8 cellular contexts compared by ENCODE assay signal in the genomic region with DNA sequence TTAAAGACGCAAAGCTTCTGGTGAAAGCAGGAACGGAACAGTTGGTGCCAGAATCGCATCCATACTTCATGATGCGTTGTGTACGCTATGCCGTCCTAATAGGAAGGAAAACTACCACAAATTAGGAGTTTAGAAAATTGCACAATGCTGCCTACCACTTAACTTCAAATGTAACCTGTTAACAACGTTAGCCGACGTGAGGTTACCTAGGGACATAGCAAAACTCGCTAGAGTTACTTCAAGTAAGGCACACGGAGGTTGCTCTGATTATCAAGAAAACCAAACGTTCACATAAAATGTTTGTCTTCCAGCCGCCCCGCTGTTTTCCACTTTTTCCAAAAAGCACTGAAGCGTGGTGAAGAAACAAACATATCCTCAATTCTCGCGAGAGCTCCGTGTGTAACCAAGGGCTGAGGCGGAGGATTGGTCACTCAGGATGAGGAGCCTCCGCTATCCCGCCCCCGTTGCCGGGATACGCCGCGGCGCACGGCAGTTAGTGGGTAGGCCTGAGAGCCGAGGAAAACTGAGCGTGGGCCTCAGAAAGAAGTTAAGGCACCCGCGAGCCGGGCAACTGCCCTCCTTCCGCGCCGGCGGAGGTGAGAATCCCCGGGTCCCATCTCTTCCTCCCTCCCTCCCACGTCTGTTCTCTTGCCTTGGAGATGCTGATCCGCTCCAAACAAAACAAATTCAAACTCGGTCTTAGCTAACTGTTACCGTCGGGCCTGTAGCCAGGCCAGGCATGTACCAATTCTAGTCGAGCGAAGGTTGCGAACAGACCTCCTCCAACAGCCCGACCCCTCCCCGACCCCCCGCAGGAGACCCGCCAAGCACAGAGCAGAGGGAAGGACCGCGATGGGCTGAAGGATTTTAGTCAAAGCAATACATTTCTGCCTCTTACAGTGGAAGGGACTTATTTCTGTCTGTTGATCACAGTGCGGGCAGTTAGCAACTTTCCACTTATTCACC. TPM values are rescaled to one million over a fixed set of nuclear protein-coding genes. Genes with fewer than 3 reads are reported as not detected.
A peak's percentile ranks its signal among the peaks of the same experiment; 100 is the strongest.
DNase-seq lines count a peak whose midpoint lies in the region; ATAC-seq and TF ChIP-seq lines count a peak whose summit lies in the region.

IFT74 (plus strand) TSS at position 492 of the 966 bp plus-strand sequence. CDS start 5,556 bp downstream, outside the sequence.

- H3K27ac ChIP-seq in dorsolateral prefrontal cortex (peak within 1 kb of the TSS; percentile 60 to 96 (median 90)), liver (ENCODE audit: low read depth in 1 of 2, low read length in 2 of 2) (peak within 1 kb of the TSS; percentile 63 to 74)

- H3K36me3 ChIP-seq in liver (ENCODE audit: control insufficient read depth in 4 of 4, insufficient read depth in 3 of 4, low read depth in 1 of 4, low read length in 3 of 4), result no peaks in the 10 kb centered on the region

- peak in 1 of 2 donors; percentile 22 for TF ChIP-seq RAD21 in liver (IDR thresholded peaks at IDR 0.05)

- ATAC-seq in GM19351 (IDR thresholded peaks at IDR 0.05; ENCODE audit: unreplicated experiment) (peak; percentile 92), HG03520 (IDR thresholded peaks at IDR 0.05; ENCODE audit: unreplicated experiment) (peak; percentile 100)

- peak; percentile 55 to 97 (median 89) for DNase-seq in C1 segment of cervical spinal cord (lab: John Stamatoyannopoulos, UW)
- peak; percentile 99 for DNase-seq in NCI-H748 (lab: John Stamatoyannopoulos, UW; ENCODE audit: unreplicated experiment)
- peak; percentile 95 for DNase-seq in activated CD4-positive, alpha-beta memory T cell treated with anti-CD3 and anti-CD28 coated beads, Interleukin-2, amount 10 ng/mL, durations not matched to agents 7 days and 5 days
- peak; percentile 92 to 99 (median 98) for DNase-seq in dorsolateral prefrontal cortex
- peak; percentile 92 for DNase-seq in stimulated activated CD4-positive, alpha-beta T cell treated with anti-CD3 and anti-CD28 coated beads, Interleukin-4, amount 100 ng/mL, for 1 hour

- H3K27ac Mint-ChIP-seq in activated CD4-positive, alpha-beta memory T cell treated with anti-CD3 and anti-CD28 coated beads, Interleukin-2, amount 10 ng/mL, durations not matched to agents 7 days and 5 days, result peak within 1 kb of the TSS; percentile 90

- POLR2A ChIA-PET in activated CD4-positive, alpha-beta memory T cell treated with anti-CD3 and anti-CD28 coated beads, Interleukin-2, amount 10 ng/mL, durations not matched to agents 7 days and 5 days (lab: Charles Lee), result interaction anchor here (0.6 to 4.7 kb wide), 7 partner anchors 9 to 64 kb away, joined by 3 to 73 read pairs (median 4); partner anchors contain the start of genes CAAP1 and PLAA

- under 1% methylated on average over 53 of the region's 53 CpGs for WGBS in liver

- no peaks in the 10 kb centered on the region for H3K9me3 ChIP-seq in liver (ENCODE audit: control insufficient read depth in 4 of 4, low read length in 3 of 4)

- peak within 1 kb of the TSS; percentile 85 for H3K4me3 Mint-ChIP-seq in activated CD4-positive, alpha-beta memory T cell treated with anti-CD3 and anti-CD28 coated beads, Interleukin-2, amount 10 ng/mL, durations not matched to agents 7 days and 5 days

- no peaks in the 10 kb centered on the region for H3K36me3 Mint-ChIP-seq in activated CD4-positive, alpha-beta memory T cell treated with anti-CD3 and anti-CD28 coated beads, Interleukin-2, amount 10 ng/mL, durations not matched to agents 7 days and 5 days (ENCODE audit: low read depth)

- no peaks in the 10 kb centered on the region for H3K27me3 ChIP-seq in dorsolateral prefrontal cortex
- no peaks in the 10 kb centered on the region for H3K27me3 ChIP-seq in liver (ENCODE audit: control insufficient read depth in 4 of 4, insufficient read depth in 4 of 4, low read length in 3 of 4)

- peaks cover 0 to 14% (median 3%) of the 10 kb centered on the region in 4 donors for H3K4me1 ChIP-seq in liver (ENCODE audit: control insufficient read depth in 4 of 4, insufficient read depth in 4 of 4, low read length in 3 of 4)

- no peaks in the 10 kb centered on the region for H3K27me3 Mint-ChIP-seq in activated CD4-positive, alpha-beta memory T cell treated with anti-CD3 and anti-CD28 coated beads, Interleukin-2, amount 10 ng/mL, durations not matched to agents 7 days and 5 days

- peak in 15 of 56 donors; percentile 6 to 42 (median 18) for TF ChIP-seq CTCF in dorsolateral prefrontal cortex (IDR thresholded peaks at IDR 0.05 in 54 of 56, conservative IDR thresholded peaks at IDR 0.05 in 2 of 56; ENCODE audit: low read depth in 1 of 56, partially characterized antibody in 56 of 56)
- no peak for TF ChIP-seq CTCF in liver (IDR thresholded peaks at IDR 0.05; ENCODE audit: low read depth, low read length, missing input control)

- H3K9me3 Mint-ChIP-seq in activated CD4-positive, alpha-beta memory T cell treated with anti-CD3 and anti-CD28 coated beads, Interleukin-2, amount 10 ng/mL, durations not matched to agents 7 days and 5 days, result no peaks in the 10 kb centered on the region

- intact Hi-C loops in dorsolateral prefrontal cortex (cut with DNase I), result loop anchor here (1.0 kb wide), 1 partner anchor 9 kb away; the partner anchor contains the start of gene PLAA (in 2 of the 2)

- H3K9ac ChIP-seq in liver (ENCODE audit: low read depth in 1 of 2, low read length in 2 of 2), result peak within 1 kb of the TSS; percentile 65 to 70

- H3K4me1 Mint-ChIP-seq in activated CD4-positive, alpha-beta memory T cell treated with anti-CD3 and anti-CD28 coated beads, Interleukin-2, amount 10 ng/mL, durations not matched to agents 7 days and 5 days, result peaks cover 45% of the 10 kb centered on the region

- CTCF ChIA-PET in activated CD4-positive, alpha-beta memory T cell treated with anti-CD3 and anti-CD28 coated beads, Interleukin-2, amount 10 ng/mL, durations not matched to agents 7 days and 5 days (lab: Charles Lee), result interaction anchor here (0.6 to 1.7 kb wide), 4 partner anchors 9 to 76 kb away, joined by 3 to 7 read pairs (median 4); partner anchors contain the start of gene PLAA

- H3K4me3 ChIP-seq in dorsolateral prefrontal cortex (peak within 1 kb of the TSS; percentile 59 to 94 (median 74)), liver (ENCODE audit: low read depth in 1 of 3, low read length in 3 of 3) (peak within 1 kb of the TSS; percentile 50 to 75 (median 55))

TF ChIP-seq in liver, 16 proteins besides CTCF, POLR2A, EP300 and RAD21 (continues in another document):
- TF ChIP-seq, protein P1, sequence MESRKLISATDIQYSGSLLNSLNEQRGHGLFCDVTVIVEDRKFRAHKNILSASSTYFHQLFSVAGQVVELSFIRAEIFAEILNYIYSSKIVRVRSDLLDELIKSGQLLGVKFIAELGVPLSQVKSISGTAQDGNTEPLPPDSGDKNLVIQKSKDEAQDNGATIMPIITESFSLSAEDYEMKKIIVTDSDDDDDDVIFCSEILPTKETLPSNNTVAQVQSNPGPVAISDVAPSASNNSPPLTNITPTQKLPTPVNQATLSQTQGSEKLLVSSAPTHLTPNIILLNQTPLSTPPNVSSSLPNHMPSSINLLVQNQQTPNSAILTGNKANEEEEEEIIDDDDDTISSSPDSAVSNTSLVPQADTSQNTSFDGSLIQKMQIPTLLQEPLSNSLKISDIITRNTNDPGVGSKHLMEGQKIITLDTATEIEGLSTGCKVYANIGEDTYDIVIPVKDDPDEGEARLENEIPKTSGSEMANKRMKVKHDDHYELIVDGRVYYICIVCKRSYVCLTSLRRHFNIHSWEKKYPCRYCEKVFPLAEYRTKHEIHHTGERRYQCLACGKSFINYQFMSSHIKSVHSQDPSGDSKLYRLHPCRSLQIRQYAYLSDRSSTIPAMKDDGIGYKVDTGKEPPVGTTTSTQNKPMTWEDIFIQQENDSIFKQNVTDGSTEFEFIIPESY (IDR thresholded peaks at IDR 0.05), result peak; percentile 99
- TF ChIP-seq FOXA2 (IDR thresholded peaks at IDR 0.05), result peak; percentile 60
- TF ChIP-seq SP1 (IDR thresholded peaks at IDR 0.05), result peak; percentile 64
- peak in 1 of 2 donors; percentile 51 for TF ChIP-seq RXRA (IDR thresholded peaks at IDR 0.05)
- TF ChIP-seq, protein P2, sequence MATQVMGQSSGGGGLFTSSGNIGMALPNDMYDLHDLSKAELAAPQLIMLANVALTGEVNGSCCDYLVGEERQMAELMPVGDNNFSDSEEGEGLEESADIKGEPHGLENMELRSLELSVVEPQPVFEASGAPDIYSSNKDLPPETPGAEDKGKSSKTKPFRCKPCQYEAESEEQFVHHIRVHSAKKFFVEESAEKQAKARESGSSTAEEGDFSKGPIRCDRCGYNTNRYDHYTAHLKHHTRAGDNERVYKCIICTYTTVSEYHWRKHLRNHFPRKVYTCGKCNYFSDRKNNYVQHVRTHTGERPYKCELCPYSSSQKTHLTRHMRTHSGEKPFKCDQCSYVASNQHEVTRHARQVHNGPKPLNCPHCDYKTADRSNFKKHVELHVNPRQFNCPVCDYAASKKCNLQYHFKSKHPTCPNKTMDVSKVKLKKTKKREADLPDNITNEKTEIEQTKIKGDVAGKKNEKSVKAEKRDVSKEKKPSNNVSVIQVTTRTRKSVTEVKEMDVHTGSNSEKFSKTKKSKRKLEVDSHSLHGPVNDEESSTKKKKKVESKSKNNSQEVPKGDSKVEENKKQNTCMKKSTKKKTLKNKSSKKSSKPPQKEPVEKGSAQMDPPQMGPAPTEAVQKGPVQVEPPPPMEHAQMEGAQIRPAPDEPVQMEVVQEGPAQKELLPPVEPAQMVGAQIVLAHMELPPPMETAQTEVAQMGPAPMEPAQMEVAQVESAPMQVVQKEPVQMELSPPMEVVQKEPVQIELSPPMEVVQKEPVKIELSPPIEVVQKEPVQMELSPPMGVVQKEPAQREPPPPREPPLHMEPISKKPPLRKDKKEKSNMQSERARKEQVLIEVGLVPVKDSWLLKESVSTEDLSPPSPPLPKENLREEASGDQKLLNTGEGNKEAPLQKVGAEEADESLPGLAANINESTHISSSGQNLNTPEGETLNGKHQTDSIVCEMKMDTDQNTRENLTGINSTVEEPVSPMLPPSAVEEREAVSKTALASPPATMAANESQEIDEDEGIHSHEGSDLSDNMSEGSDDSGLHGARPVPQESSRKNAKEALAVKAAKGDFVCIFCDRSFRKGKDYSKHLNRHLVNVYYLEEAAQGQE (IDR thresholded peaks at IDR 0.05), result peak; percentile 46
- TF ChIP-seq, protein P3, sequence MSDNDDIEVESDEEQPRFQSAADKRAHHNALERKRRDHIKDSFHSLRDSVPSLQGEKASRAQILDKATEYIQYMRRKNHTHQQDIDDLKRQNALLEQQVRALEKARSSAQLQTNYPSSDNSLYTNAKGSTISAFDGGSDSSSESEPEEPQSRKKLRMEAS (IDR thresholded peaks at IDR 0.05), result peak; percentile 52
- TF ChIP-seq YY1 (IDR thresholded peaks at IDR 0.05), result peak; percentile 61
- peak in 1 of 2 donors; percentile 18 for TF ChIP-seq EGR1 (IDR thresholded peaks at IDR 0.05; ENCODE audit: low read depth in 2 of 2)
- TF ChIP-seq HNF4G (IDR thresholded peaks at IDR 0.05), result no peak
- TF ChIP-seq HNF4A (conservative IDR thresholded peaks at IDR 0.05), result no peak

RNA-seq across cellular contexts. Expression of gene IFT74, which starts in this region (rescaled TPM):
- 1 to 10 TPM; 7.4 to 9.4 TPM for total RNA-seq in activated CD4-positive, alpha-beta memory T cell treated with anti-CD3 and anti-CD28 coated beads, Interleukin-2, amount 10 ng/mL, durations not matched to agents 7 days and 5 days
- total RNA-seq in dorsolateral prefrontal cortex (10 to 100 TPM in 116 of 120 experiments, 1 to 10 TPM in 4; 8.9 to 23.7 (median 13.5) TPM), liver (10 to 100 TPM in 1 of 2 donors, 1 to 10 TPM in 1; 7.0 to 10.5 TPM)
- polyA plus RNA-seq in liver, result 1 to 10 TPM; 4.9 to 7.9 TPM

Comparison
In these comparisons a context has a peak if more than half of its experiments do, and no peak if none do; other contexts are left out.
1. Peak in every context shown above with its lines: DNase-seq, ATAC-seq, H3K4me3 ChIP-seq and H3K27ac ChIP-seq.